In the genomic region with DNA sequence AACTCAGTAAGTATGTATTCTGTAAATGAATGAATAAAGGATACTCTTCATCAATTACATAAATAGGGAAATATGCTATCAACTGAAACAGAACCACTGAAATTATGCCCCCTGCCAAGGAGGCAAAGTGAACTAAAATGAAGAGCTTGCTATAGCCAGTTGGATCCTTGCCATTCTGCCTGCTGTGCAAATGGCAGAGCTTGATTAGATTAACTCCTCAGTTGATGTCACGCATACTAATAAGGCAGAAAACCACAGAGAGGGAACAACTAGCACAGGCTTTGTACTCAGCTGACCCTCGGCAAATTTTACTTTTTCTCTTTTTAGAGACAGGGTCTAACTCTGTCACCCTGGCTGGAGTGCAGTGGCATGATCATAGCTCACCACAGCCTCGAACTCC, we compare ENCODE assay signal across 21 cellular contexts.
A peak's percentile ranks its signal among the peaks of the same experiment; 100 is the strongest.
DNase-seq lines count a peak whose midpoint lies in the region; TF ChIP-seq lines count a peak whose summit lies in the region.
"Had no signal": no experiment of that assay in that cellular context is flagged by ENCODE, and none has a peak within 500 bp of the region (broad histone marks: within the 10 kb centered on the region; RNA-seq: fewer than 3 reads in every experiment).

No MANE protein-coding gene starts in this region.

- DNase-seq in NCI-H1092 (lab: John Stamatoyannopoulos, UW) = peak; percentile 11
- DNase-seq in NCI-H1092 treated with DMSO at 0.1 percent for 48 hours (lab: John Stamatoyannopoulos, UW) = no peak
- DNase-seq in NCI-H1417 (lab: John Stamatoyannopoulos, UW) = peak in 2 of 3 experiments; percentile 60 to 91
- DNase-seq in OCI-M1 (lab: John Stamatoyannopoulos, UW) = peak; percentile 73
- DNase-seq in erythroblast (lab: John Stamatoyannopoulos, UW) = peak; percentile 51 to 71
- no peak for DNase-seq in NCI-H510A (lab: John Stamatoyannopoulos, UW)
- no peak for DNase-seq in D341Med (ENCODE audit: low spot score)
- no peak for DNase-seq in activated T-cell treated with anti-CD3 and anti-CD28 coated beads, Interleukin-2, amount 50 U/mL, for 24 hours
- DNase-seq: activated CD8-positive, alpha-beta T cell treated with anti-CD3 and anti-CD28 coated beads for 36 hours; activated gamma-delta T cell treated with Interleukin-2 at 50 U/mL for 16 hours; AML-193; heart right ventricle; Kasumi-1; naive thymus-derived CD8-positive, alpha-beta T cell; NCI-H526 treated with DMSO at 0.1 percent for 48 hours; spleen; stimulated activated CD4-positive, alpha-beta T cell treated with anti-CD3 and anti-CD28 coated beads, Interleukin-4, amount 100 ng/mL, for 1 hour; stimulated activated naive CD4-positive, alpha-beta T cell treated with Interleukin-2 at 50 U/mL for 16 hours; T-helper 9 cell had no signal

- no peaks in the 10 kb centered on the region for H3K9me3 Mint-ChIP-seq in activated T-cell treated with anti-CD3 and anti-CD28 coated beads, Interleukin-2, amount 50 U/mL, for 24 hours
- H3K9me3 Mint-ChIP-seq: activated CD8-positive, alpha-beta T cell treated with anti-CD3 and anti-CD28 coated beads for 36 hours; dendritic cell treated with granulocyte-macrophage colony-stimulating factor and Interleukin-4, amounts not matched to agents 40 ng/mL and 50 ng/mL, for 4 days had no signal

- H3K4me1 Mint-ChIP-seq in activated T-cell treated with anti-CD3 and anti-CD28 coated beads, Interleukin-2, amount 50 U/mL, for 24 hours (ENCODE audit: low read depth) = no peaks in the 10 kb centered on the region
- H3K4me1 Mint-ChIP-seq: naive thymus-derived CD8-positive, alpha-beta T cell had no signal

- H3K4me3 Mint-ChIP-seq in activated T-cell treated with anti-CD3 and anti-CD28 coated beads, Interleukin-2, amount 50 U/mL, for 24 hours = no peak overlapping the region
- H3K4me3 Mint-ChIP-seq: activated CD8-positive, alpha-beta T cell treated with anti-CD3 and anti-CD28 coated beads for 36 hours; dendritic cell treated with granulocyte-macrophage colony-stimulating factor and Interleukin-4, amounts not matched to agents 40 ng/mL and 50 ng/mL, for 4 days; mesothelial cell of epicardium; naive thymus-derived CD8-positive, alpha-beta T cell had no signal

- H3K27me3 Mint-ChIP-seq in activated T-cell treated with anti-CD3 and anti-CD28 coated beads, Interleukin-2, amount 50 U/mL, for 24 hours = no peaks in the 10 kb centered on the region
- H3K27me3 Mint-ChIP-seq: activated CD8-positive, alpha-beta T cell treated with anti-CD3 and anti-CD28 coated beads for 36 hours; dendritic cell treated with granulocyte-macrophage colony-stimulating factor and Interleukin-4, amounts not matched to agents 40 ng/mL and 50 ng/mL, for 4 days had no signal

- no peaks in the 10 kb centered on the region for H3K36me3 Mint-ChIP-seq in activated T-cell treated with anti-CD3 and anti-CD28 coated beads, Interleukin-2, amount 50 U/mL, for 24 hours (ENCODE audit: low read depth)
- H3K36me3 Mint-ChIP-seq: mesothelial cell of epicardium had no signal

- TF ChIP-seq POLR2A in erythroblast (IDR thresholded peaks at IDR 0.05; ENCODE audit: low read length) = no peak

- H3K27ac Mint-ChIP-seq in activated T-cell treated with anti-CD3 and anti-CD28 coated beads, Interleukin-2, amount 50 U/mL, for 24 hours = no peak overlapping the region
- H3K27ac Mint-ChIP-seq: activated CD8-positive, alpha-beta T cell treated with anti-CD3 and anti-CD28 coated beads for 36 hours; dendritic cell treated with granulocyte-macrophage colony-stimulating factor and Interleukin-4, amounts not matched to agents 40 ng/mL and 50 ng/mL, for 4 days; mesothelial cell of epicardium; naive thymus-derived CD8-positive, alpha-beta T cell had no signal

Comparison
In these comparisons a context has a peak if more than half of its experiments do, and no peak if none do; other contexts are left out.
1. DNase-seq: peak in NCI-H1092 (single experiment), NCI-H1417 (2 of 3), OCI-M1 (single experiment) and erythroblast (2 of 2); none in NCI-H1092 treated with DMSO at 0.1 percent for 48 hours (single experiment), NCI-H510A (single experiment), D341Med (single experiment) and activated T-cell treated with anti-CD3 and anti-CD28 coated beads, Interleukin-2, amount 50 U/mL, for 24 hours (single experiment).